15 cellular contexts compared by ENCODE assay signal in genomic region chr19:32720216-32720935, GRCh38. TPM values are rescaled to one million over a fixed set of nuclear protein-coding genes. Genes with fewer than 3 reads are reported as not detected.
"Had no signal": no experiment of that assay in that cellular context is flagged by ENCODE, and none has a peak within 500 bp of the region (broad histone marks: within the 10 kb centered on the region; RNA-seq: fewer than 3 reads in every experiment).

No MANE protein-coding gene starts in this region.

- FAIRE-seq: pancreas had no signal

- H3K4me3 ChIP-seq: lower lobe of right lung, pancreas, thoracic aorta had no signal

- H3K9me3 ChIP-seq: lower lobe of right lung, pancreas, thoracic aorta had no signal

- H3K27me3 ChIP-seq: brain microvascular endothelial cell, pancreas had no signal

- H3K36me3 ChIP-seq: brain microvascular endothelial cell, lower lobe of right lung, pancreas, thoracic aorta had no signal

- H3K27ac ChIP-seq: brain microvascular endothelial cell, lower lobe of right lung, pancreas, thoracic aorta had no signal

- ATAC-seq: activated T-cell treated with anti-CD3 and anti-CD28 coated beads, Interleukin-2, amount 50 U/mL, for 4 hours; effector memory CD8-positive, alpha-beta T cell had no signal

- DNase-seq: activated CD4-positive, alpha-beta memory T cell treated with anti-CD3 and anti-CD28 coated beads for 36 hours; activated CD4-positive, alpha-beta T cell treated with anti-CD3 and anti-CD28 coated beads for 1 hour; activated gamma-delta T cell; activated T-cell treated with anti-CD3 and anti-CD28 coated beads, Interleukin-2, amount 50 U/mL, for 4 hours; amygdala; brain microvascular endothelial cell; effector memory CD8-positive, alpha-beta T cell; hippocampal formation; lower lobe of right lung; stimulated activated CD4-positive, alpha-beta T cell treated with anti-CD3 and anti-CD28 coated beads, Interleukin-2, amount 100 ng/mL, for 48 hours; T-helper 9 cell had no signal

- H3K4me1 ChIP-seq: lower lobe of right lung, pancreas had no signal

RNA-seq across cellular contexts. Expression of gene TDRD12, which starts 0.8 kb away (rescaled TPM):
- total RNA-seq: epithelial cell of proximal tubule, lower lobe of right lung, thoracic aorta had no signal

RNA-seq across cellular contexts. Expression of gene RGS9BP, which starts 44.7 kb away (rescaled TPM):
- total RNA-seq: neural crest cell had no signal
